In the genomic region with DNA sequence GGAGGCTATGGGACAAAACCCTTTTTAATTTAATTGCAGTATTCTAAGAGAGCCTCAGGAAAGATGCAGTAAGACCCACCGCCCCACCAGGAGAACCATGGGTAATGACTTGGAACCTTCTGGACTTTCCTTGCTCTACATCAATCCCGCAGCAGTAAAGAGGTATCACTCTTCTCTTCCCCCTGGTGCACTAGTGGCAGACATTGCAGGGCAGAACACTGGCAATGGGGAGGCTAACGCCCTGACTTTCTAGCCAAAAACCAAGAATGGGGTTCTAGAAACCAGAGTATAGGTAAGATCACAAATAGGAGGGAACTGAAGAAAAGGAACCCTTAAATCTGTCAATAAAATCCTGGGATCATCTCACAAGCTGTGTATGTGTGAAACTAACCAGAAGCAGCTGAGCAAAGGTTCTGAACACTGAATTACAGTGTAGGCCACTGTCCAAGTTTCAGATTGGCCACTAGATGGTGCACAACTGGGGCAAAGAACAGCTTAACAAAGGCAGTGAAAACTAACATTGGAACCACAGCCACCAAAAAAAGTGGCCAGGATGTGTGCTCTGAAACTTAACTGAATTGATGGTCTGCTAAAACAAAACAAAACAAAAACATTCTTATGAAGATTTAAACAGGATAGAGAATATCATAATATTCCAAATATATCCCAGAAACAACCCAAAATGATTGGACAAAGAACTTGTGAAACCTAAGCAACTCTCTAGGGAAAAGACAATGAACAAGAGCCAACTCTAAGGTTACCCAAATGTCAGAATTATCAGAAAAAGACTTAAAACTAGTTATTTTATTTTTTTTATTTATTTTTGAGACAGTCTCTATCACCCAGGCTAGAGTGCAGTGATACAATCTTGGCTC, we compare ENCODE assay signal across 8 cellular contexts. TPM values are rescaled to one million over a fixed set of nuclear protein-coding genes. Genes with fewer than 3 reads are reported as not detected.
DNase-seq lines count a peak whose midpoint lies in the region; ATAC-seq lines count a peak whose summit lies in the region.

No MANE protein-coding gene starts in this region.

- H3K4me3 Mint-ChIP-seq in activated CD4-positive, alpha-beta T cell treated with anti-CD3 and anti-CD28 coated beads for 36 hours: no peak overlapping the region

- H3K9me3 Mint-ChIP-seq in activated CD4-positive, alpha-beta T cell treated with anti-CD3 and anti-CD28 coated beads for 36 hours (ENCODE audit: low read depth): peaks cover 15% of the 10 kb centered on the region

- CTCF ChIA-PET in activated CD4-positive, alpha-beta T cell treated with anti-CD3 and anti-CD28 coated beads for 36 hours (lab: Charles Lee): interaction anchor here (0.5 to 2.2 kb wide), 14 partner anchors 11 to 352 kb away, joined by 3 to 14 read pairs (median 4); no protein-coding TSS in a partner anchor

- peak; percentile 84 for ATAC-seq in activated CD4-positive, alpha-beta T cell treated with anti-CD3 and anti-CD28 coated beads for 36 hours
- ATAC-seq in HG02642 (IDR thresholded peaks at IDR 0.05; ENCODE audit: poor library complexity, unreplicated experiment): peak; percentile 68
- ATAC-seq in stimulated activated naive CD8-positive, alpha-beta T cell treated with anti-CD3 and anti-CD28 coated beads, Interleukin-15, Interleukin-2, amounts not matched to agents 100 U/mL and 50 U/mL, for 24 hours: peak; percentile 79

- no peaks in the 10 kb centered on the region for H3K27me3 Mint-ChIP-seq in activated CD4-positive, alpha-beta T cell treated with anti-CD3 and anti-CD28 coated beads for 36 hours

- intact Hi-C loops in activated CD4-positive, alpha-beta T cell treated with anti-CD3 and anti-CD28 coated beads for 36 hours (cut with DNase I, micrococcal nuclease): loop anchor here (1.0 to 5.0 kb wide), 5 partner anchors 191 to 714 kb away; no protein-coding TSS in a partner anchor

- no peaks in the 10 kb centered on the region for H3K4me1 Mint-ChIP-seq in activated CD4-positive, alpha-beta T cell treated with anti-CD3 and anti-CD28 coated beads for 36 hours

- POLR2A ChIA-PET in activated CD4-positive, alpha-beta T cell treated with anti-CD3 and anti-CD28 coated beads for 36 hours (lab: Charles Lee): interaction anchor here (0.6 kb wide), 1 partner anchor 713 kb away, joined by 3 read pairs; no protein-coding TSS in a partner anchor

- DNase-seq in activated CD4-positive, alpha-beta T cell treated with anti-CD3 and anti-CD28 coated beads for 36 hours: peak; percentile 60
- DNase-seq in activated CD4-positive, alpha-beta T cell treated with anti-CD3 and anti-CD28 coated beads for 1 hour: no peak
- DNase-seq in NCI-H82 (lab: John Stamatoyannopoulos, UW): peak; percentile 52
- peak; percentile 17 for DNase-seq in activated naive CD4-positive, alpha-beta T cell treated with anti-CD3 and anti-CD28 coated beads, Interleukin-2, amount 50 U/mL, for 16 hours
- peak; percentile 62 for DNase-seq in iPS-NIHi11 (ENCODE audit: low spot score)
- DNase-seq in stimulated activated naive CD8-positive, alpha-beta T cell treated with anti-CD3 and anti-CD28 coated beads, Interleukin-15, Interleukin-2, amounts not matched to agents 100 U/mL and 50 U/mL, for 24 hours: peak; percentile 21
- DNase-seq in T-helper 9 cell: no peak

- no peak overlapping the region for H3K27ac Mint-ChIP-seq in activated CD4-positive, alpha-beta T cell treated with anti-CD3 and anti-CD28 coated beads for 36 hours

- peaks cover 16% of the 10 kb centered on the region for H3K36me3 Mint-ChIP-seq in activated CD4-positive, alpha-beta T cell treated with anti-CD3 and anti-CD28 coated beads for 36 hours (ENCODE audit: low read depth)

RNA-seq across cellular contexts. Expression of a gene that starts 6.6 kb away (rescaled TPM):
- under 1 TPM; 0.63 to 0.75 TPM for total RNA-seq in activated CD4-positive, alpha-beta T cell treated with anti-CD3 and anti-CD28 coated beads for 36 hours

Comparison
In these comparisons a context has a peak if more than half of its experiments do, and no peak if none do; other contexts are left out.
1. DNase-seq: peak in activated CD4-positive, alpha-beta T cell treated with anti-CD3 and anti-CD28 coated beads for 36 hours (single experiment), NCI-H82 (single experiment), activated naive CD4-positive, alpha-beta T cell treated with anti-CD3 and anti-CD28 coated beads, Interleukin-2, amount 50 U/mL, for 16 hours (single experiment), iPS-NIHi11 (single experiment) and stimulated activated naive CD8-positive, alpha-beta T cell treated with anti-CD3 and anti-CD28 coated beads, Interleukin-15, Interleukin-2, amounts not matched to agents 100 U/mL and 50 U/mL, for 24 hours (single experiment); none in activated CD4-positive, alpha-beta T cell treated with anti-CD3 and anti-CD28 coated beads for 1 hour (single experiment) and T-helper 9 cell (single experiment).
2. Peak in every context shown above with its lines, with median percentiles within 50 percentile points of each other: ATAC-seq.